Comparison of ENCODE assay signal across 24 cellular contexts in genomic region chr11:72763823-72764222, GRCh38.
"Had no signal": no experiment of that assay in that cellular context is flagged by ENCODE, and none has a peak within 500 bp of the region (broad histone marks: within the 10 kb centered on the region; RNA-seq: fewer than 3 reads in every experiment).

No MANE protein-coding gene starts in this region.

- H3K9me3 Mint-ChIP-seq: activated naive CD4-positive, alpha-beta T cell treated with anti-CD3 and anti-CD28 coated beads, Interleukin-2, amount 50 U/mL, for 72 hours; activated T-helper 1 cell treated with anti-CD3 and anti-CD28 coated beads, Interleukin-12 subunit alpha, Interleukin-12 subunit beta, Interleukin-2, Interleukin-4 antibody, amounts not matched to agents 30 ng/mL and 10 ng/mL and 1 ng/mL, durations not matched to agents 14 hours and 24 hours and 36 hours; endodermal cell; nephron progenitor cell; stimulated activated naive CD8-positive, alpha-beta T cell treated with anti-CD3 and anti-CD28 coated beads, Interleukin-15, Interleukin-2, amounts not matched to agents 100 ng/mL and 50 ng/mL, for 24 hours; T-cell had no signal

- H3K4me1 ChIP-seq: foreskin keratinocyte had no signal

- H3K9me3 ChIP-seq: adrenal gland, upper lobe of right lung had no signal

- H3K27me3 ChIP-seq: adrenal gland, foreskin keratinocyte, upper lobe of right lung had no signal

- H3K27me3 Mint-ChIP-seq: stimulated activated naive CD8-positive, alpha-beta T cell treated with anti-CD3 and anti-CD28 coated beads, Interleukin-15, Interleukin-2, amounts not matched to agents 100 ng/mL and 50 ng/mL, for 24 hours; T-cell had no signal

- H3K4me3 Mint-ChIP-seq: activated T-helper 1 cell treated with anti-CD3 and anti-CD28 coated beads, Interleukin-12 subunit alpha, Interleukin-12 subunit beta, Interleukin-2, Interleukin-4 antibody, amounts not matched to agents 30 ng/mL and 10 ng/mL and 1 ng/mL, durations not matched to agents 14 hours and 24 hours and 36 hours; endodermal cell; nephron progenitor cell; stimulated activated naive CD8-positive, alpha-beta T cell treated with anti-CD3 and anti-CD28 coated beads, Interleukin-15, Interleukin-2, amounts not matched to agents 100 ng/mL and 50 ng/mL, for 24 hours; T-cell had no signal

- FAIRE-seq: kidney had no signal

- H3K36me3 Mint-ChIP-seq: activated naive CD4-positive, alpha-beta T cell treated with anti-CD3 and anti-CD28 coated beads, Interleukin-2, amount 50 U/mL, for 72 hours had no signal

- DNase-seq: activated CD4-positive, CD25-positive, alpha-beta regulatory T cell treated with anti-CD3 and anti-CD28 coated beads, Interleukin-2, amount 50 U/mL, for 72 hours; activated CD8-positive, alpha-beta memory T cell treated with anti-CD3 and anti-CD28 coated beads for 24 hours; activated CD8-positive, alpha-beta memory T cell treated with anti-CD3 and anti-CD28 coated beads, Interleukin-2, amount 50 U/mL, for 48 hours; activated gamma-delta T cell treated with Interleukin-2 at 50 U/mL for 16 hours; adrenal gland; foreskin keratinocyte; hippocampal formation; kidney; midbrain; nephron progenitor cell; occipital lobe; posterior cingulate gyrus; retina; stimulated activated CD4-positive, alpha-beta T cell treated with anti-CD3 and anti-CD28 coated beads, Interleukin-12 subunit alpha, Interleukin-12 subunit beta, amount 100 ng/mL, for 4 hours; stimulated activated CD4-positive, alpha-beta T cell treated with anti-CD3 and anti-CD28 coated beads, Interleukin-2, amount 100 ng/mL, for 24 hours; T-cell had no signal

- H3K4me3 ChIP-seq: adrenal gland, lung, upper lobe of right lung had no signal

- ATAC-seq: left lobe of liver, SK-N-SH treated with all-trans-retinoic acid at 6 μM for 48 hours, T-cell had no signal

- H3K36me3 ChIP-seq: upper lobe of right lung had no signal

- H3K27ac ChIP-seq: foreskin keratinocyte, upper lobe of right lung had no signal
